8 cellular contexts compared by ENCODE assay signal in the genomic region with DNA sequence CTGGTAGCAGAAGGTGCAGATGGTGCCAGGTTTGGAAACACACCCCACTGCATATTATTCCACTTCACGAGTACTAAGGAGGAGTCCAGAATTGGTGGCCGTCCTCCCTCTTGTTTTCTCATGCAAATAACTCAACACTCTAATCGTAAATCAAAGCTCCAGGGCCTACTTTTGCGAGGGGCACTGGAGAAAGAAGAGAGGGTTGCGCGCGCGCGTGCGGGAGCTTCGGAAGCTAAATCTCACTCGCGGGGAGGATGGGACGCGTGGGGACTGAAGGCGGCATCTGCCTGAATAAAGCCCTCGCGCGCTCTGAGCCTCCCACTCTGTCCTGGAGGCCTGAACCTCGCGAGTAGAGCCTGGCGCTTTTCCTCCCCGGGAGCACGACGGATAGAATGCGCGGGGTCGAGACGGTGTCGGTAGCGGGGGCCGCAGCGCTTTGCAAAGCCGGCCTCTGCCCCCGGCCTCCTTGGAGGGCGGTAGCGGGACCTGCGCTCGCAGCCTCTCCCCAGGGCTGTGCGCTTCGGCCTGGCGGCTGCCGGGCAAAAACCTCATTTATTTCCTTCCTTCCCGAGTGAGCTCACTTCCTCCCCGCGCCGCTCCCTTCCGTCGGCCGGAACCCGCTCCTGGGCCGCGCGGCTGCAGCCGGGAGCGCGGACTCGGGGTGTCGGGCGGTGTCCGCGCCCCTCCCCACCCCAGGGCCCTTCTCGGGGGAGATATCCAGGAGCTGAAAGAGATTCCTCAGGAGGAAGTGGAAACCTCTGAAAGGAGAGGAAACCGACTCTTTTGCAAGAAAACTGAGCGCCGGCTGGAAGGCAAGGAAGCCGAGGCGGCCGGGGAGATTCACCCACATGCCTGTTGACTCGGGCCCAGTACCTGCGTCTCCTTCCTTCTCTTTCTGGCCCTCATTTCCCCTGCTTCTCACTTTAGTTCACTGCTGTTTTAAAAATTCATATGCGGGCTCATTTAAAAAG. TPM values are rescaled to one million over a fixed set of nuclear protein-coding genes. Genes with fewer than 3 reads are reported as not detected.
DNase-seq lines count a peak whose midpoint lies in the region; ATAC-seq, FAIRE-seq and TF ChIP-seq lines count a peak whose summit lies in the region.

No MANE protein-coding gene starts in this region.

- intact Hi-C loops in CD4-positive, alpha-beta T cell (cut with DNase I, micrococcal nuclease), result loop anchor here (10.0 kb wide), 2 partner anchors 645 to 805 kb away; no protein-coding TSS in a partner anchor

- POLR2A ChIA-PET in CD4-positive, alpha-beta T cell (lab: Charles Lee), result interaction anchor here (1.8 kb wide), 1 partner anchor 175 kb away, joined by 7 read pairs; the partner anchor contains the start of gene HMGB2
- POLR2A ChIA-PET in activated CD8-positive, alpha-beta T cell treated with anti-CD3 and anti-CD28 coated beads, Interleukin-2, amount 10 ng/mL, durations not matched to agents 7 days and 5 days (lab: Charles Lee), result interaction anchor here (0.6 kb wide), 1 partner anchor 9 kb away, joined by 3 read pairs; no protein-coding TSS in a partner anchor

- in situ Hi-C loops in GM13976 (cut with MboI; ENCODE audit: low sequenced_read_pairs, unreplicated experiment), result no loop called here

- no peak for TF ChIP-seq CTCF in CD4-positive, alpha-beta T cell (IDR thresholded peaks at IDR 0.05)
- TF ChIP-seq CTCF in right atrium auricular region (IDR thresholded peaks at IDR 0.05) (peak in 1 of 2 donors; percentile 10), GM13976 (IDR thresholded peaks at IDR 0.05; ENCODE audit: borderline replicate concordance, control extremely low read depth, extremely low read depth, insufficient read depth, missing control alignments) (no peak)

- FAIRE-seq in RCC 7860 (lab: Jason Lieb, UNC), result no peak

- H3K27ac Mint-ChIP-seq in CD4-positive, alpha-beta T cell, result no peak overlapping the region
- H3K27ac Mint-ChIP-seq in activated CD8-positive, alpha-beta T cell treated with anti-CD3 and anti-CD28 coated beads, Interleukin-2, amount 10 ng/mL, durations not matched to agents 7 days and 5 days, result no peak overlapping the region

- H3K9ac ChIP-seq in skeletal muscle satellite cell (ENCODE audit: low read depth, low read length), result peak overlapping the region; percentile 56

- peaks cover 5% of the 10 kb centered on the region for H3K9me3 ChIP-seq in CD4-positive, alpha-beta T cell (ENCODE audit: control insufficient read depth, low read length)
- H3K9me3 ChIP-seq in right atrium auricular region (no peaks in the 10 kb centered on the region), skeletal muscle satellite cell (replicated peaks; ENCODE audit: low read length) (no peaks in the 10 kb centered on the region)

- H3K4me1 Mint-ChIP-seq in CD4-positive, alpha-beta T cell (ENCODE audit: low read depth), result peaks cover 46% of the 10 kb centered on the region
- H3K4me1 Mint-ChIP-seq in activated CD8-positive, alpha-beta T cell treated with anti-CD3 and anti-CD28 coated beads, Interleukin-2, amount 10 ng/mL, durations not matched to agents 7 days and 5 days (ENCODE audit: low read depth), result peaks cover 31% of the 10 kb centered on the region

- H3K4me2 ChIP-seq in skeletal muscle satellite cell (ENCODE audit: low read length), result peak overlapping the region; percentile 73

- H3K9me3 Mint-ChIP-seq in CD4-positive, alpha-beta T cell, result no peaks in the 10 kb centered on the region
- H3K9me3 Mint-ChIP-seq in activated CD8-positive, alpha-beta T cell treated with anti-CD3 and anti-CD28 coated beads, Interleukin-2, amount 10 ng/mL, durations not matched to agents 7 days and 5 days (ENCODE audit: insufficient read depth), result no peaks in the 10 kb centered on the region

- peaks cover 97% of the 10 kb centered on the region for H3K27me3 Mint-ChIP-seq in CD4-positive, alpha-beta T cell
- H3K27me3 Mint-ChIP-seq in activated CD8-positive, alpha-beta T cell treated with anti-CD3 and anti-CD28 coated beads, Interleukin-2, amount 10 ng/mL, durations not matched to agents 7 days and 5 days (ENCODE audit: low read depth), result peaks cover 83% of the 10 kb centered on the region

- no peak for DNase-seq in CD4-positive, alpha-beta T cell
- no peak for DNase-seq in activated CD8-positive, alpha-beta T cell treated with anti-CD3 and anti-CD28 coated beads, Interleukin-2, amount 10 ng/mL, durations not matched to agents 7 days and 5 days
- DNase-seq in right atrium auricular region (ENCODE audit: low spot score) (peak; percentile 69), NCI-H446 (lab: John Stamatoyannopoulos, UW) (no peak), RCC 7860 (ENCODE audit: low spot score) (no peak), GM13976 (ENCODE audit: low spot score) (no peak)

- H3K36me3 Mint-ChIP-seq in CD4-positive, alpha-beta T cell (ENCODE audit: low read depth), result no peaks in the 10 kb centered on the region
- peaks cover 13% of the 10 kb centered on the region for H3K36me3 Mint-ChIP-seq in activated CD8-positive, alpha-beta T cell treated with anti-CD3 and anti-CD28 coated beads, Interleukin-2, amount 10 ng/mL, durations not matched to agents 7 days and 5 days (ENCODE audit: low read depth)

- H3K36me3 ChIP-seq in right atrium auricular region (no peaks in the 10 kb centered on the region), skeletal muscle satellite cell (ENCODE audit: insufficient read depth, low read length) (no peaks in the 10 kb centered on the region)

- peak overlapping the region; percentile 85 for H3K4me3 Mint-ChIP-seq in CD4-positive, alpha-beta T cell
- peak overlapping the region; percentile 52 for H3K4me3 Mint-ChIP-seq in activated CD8-positive, alpha-beta T cell treated with anti-CD3 and anti-CD28 coated beads, Interleukin-2, amount 10 ng/mL, durations not matched to agents 7 days and 5 days

- CTCF ChIA-PET in CD4-positive, alpha-beta T cell (lab: Charles Lee), result no interaction called here
- CTCF ChIA-PET in activated CD8-positive, alpha-beta T cell treated with anti-CD3 and anti-CD28 coated beads, Interleukin-2, amount 10 ng/mL, durations not matched to agents 7 days and 5 days (lab: Charles Lee), result interaction anchor here (1.0 to 1.8 kb wide), 3 partner anchors 15 to 89 kb away, joined by 3 to 6 read pairs (median 6); no protein-coding TSS in a partner anchor

- peak; percentile 37 for ATAC-seq in CD4-positive, alpha-beta T cell (ENCODE audit: poor library complexity)
- ATAC-seq in GM21390 (IDR thresholded peaks at IDR 0.05; ENCODE audit: unreplicated experiment), result peak; percentile 35
- ATAC-seq in activated CD8-positive, alpha-beta T cell treated with anti-CD3 and anti-CD28 coated beads, Interleukin-2, amount 10 ng/mL, durations not matched to agents 7 days and 5 days, result peak; percentile 18

- H3K4me1 ChIP-seq in right atrium auricular region, result peaks cover 0 to 42% of the 10 kb centered on the region in 2 donors
- peaks cover 5% of the 10 kb centered on the region for H3K4me1 ChIP-seq in skeletal muscle satellite cell (ENCODE audit: control insufficient read depth, insufficient read depth, low read length)

- peak overlapping the region; percentile 45 to 54 for H3K4me3 ChIP-seq in right atrium auricular region
- peak overlapping the region; percentile 58 for H3K4me3 ChIP-seq in skeletal muscle satellite cell (ENCODE audit: low read length)

- peaks cover 98% of the 10 kb centered on the region for H3K27me3 ChIP-seq in CD4-positive, alpha-beta T cell (ENCODE audit: control insufficient read depth, insufficient read depth, low read length)
- H3K27me3 ChIP-seq in right atrium auricular region, result no peaks in the 10 kb centered on the region
- peaks cover 28% of the 10 kb centered on the region for H3K27me3 ChIP-seq in skeletal muscle satellite cell (ENCODE audit: control insufficient read depth, insufficient read depth, low read length)

- no peak overlapping the region for H3K27ac ChIP-seq in CD4-positive, alpha-beta T cell (ENCODE audit: low read depth, low read length)
- H3K27ac ChIP-seq in right atrium auricular region, result peak overlapping the region; percentile 88 to 89

RNA-seq across cellular contexts. Expression of gene HAND2, which starts 20.7 kb away (rescaled TPM):
- total RNA-seq in CD4-positive, alpha-beta T cell, result not detected
- not detected for total RNA-seq in activated CD8-positive, alpha-beta T cell treated with anti-CD3 and anti-CD28 coated beads, Interleukin-2, amount 10 ng/mL, durations not matched to agents 7 days and 5 days
- total RNA-seq in right atrium auricular region, result 100 to 1,000 TPM in 1 of 2 donors, 10 to 100 TPM in 1; 86.3 to 108 TPM
- 7.9 and 12.9 TPM in 2 replicates for total RNA-seq in skeletal muscle satellite cell (2012; rRNA removed)

Comparison
In these comparisons a context has a peak if more than half of its experiments do, and no peak if none do; other contexts are left out.
1. RNA of gene HAND2, which starts 20.7 kb away (total RNA-seq): 86.3 to 108 TPM in right atrium auricular region; not detected in CD4-positive, alpha-beta T cell and not detected in activated CD8-positive, alpha-beta T cell treated with anti-CD3 and anti-CD28 coated beads, Interleukin-2, amount 10 ng/mL, durations not matched to agents 7 days and 5 days; every median in the first group is over 10 times any median in the second.
2. Peak in every context shown above with its lines, with median percentiles within 50 percentile points of each other: ATAC-seq.